ENCODE assay signal across 20 cellular contexts in the genomic region with DNA sequence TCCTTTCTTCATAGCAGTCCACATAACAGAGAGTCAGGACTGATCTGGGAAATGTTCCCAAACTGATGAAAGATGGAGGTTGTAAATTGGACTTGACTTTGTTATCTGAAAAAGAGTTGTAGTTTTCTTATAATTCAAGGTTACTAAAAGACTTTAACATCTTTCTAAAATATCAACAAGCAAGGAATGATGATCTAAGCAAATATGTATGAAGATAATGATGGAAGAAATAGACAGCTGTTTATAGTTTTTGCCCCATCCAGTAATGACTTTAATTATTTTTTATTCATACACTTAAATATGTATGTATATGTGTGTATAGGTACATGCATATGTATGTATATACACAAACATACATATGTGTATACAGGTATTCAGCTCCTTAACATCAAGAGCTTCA.
A peak's percentile ranks its signal among the peaks of the same experiment; 100 is the strongest.
DNase-seq lines count a peak whose midpoint lies in the region; ATAC-seq, FAIRE-seq and TF ChIP-seq lines count a peak whose summit lies in the region.
"Had no signal": no experiment of that assay in that cellular context is flagged by ENCODE, and none has a peak within 500 bp of the region (broad histone marks: within the 10 kb centered on the region; RNA-seq: fewer than 3 reads in every experiment).

No MANE protein-coding gene starts in this region.

- H2BK120ac ChIP-seq in IMR-90 (ENCODE audit: low read depth, low read length) (no peak overlapping the region), H1 (replicated peaks; ENCODE audit: low read depth, low read length) (no peak overlapping the region)

- H3K4ac ChIP-seq in IMR-90 (ENCODE audit: low read depth, low read length): no peak overlapping the region
- H3K4ac ChIP-seq in H1 (replicated peaks; ENCODE audit: insufficient read length, low read depth, low read length): no peak overlapping the region

- H3K79me1 ChIP-seq in IMR-90 (ENCODE audit: low read depth in 1 of 2, low read length in 2 of 2) (no peaks in the 10 kb centered on the region), H1 (ENCODE audit: low read depth, low read length) (no peaks in the 10 kb centered on the region)

- H3K27ac ChIP-seq in HepG2 (ENCODE audit: extremely low read length, insufficient read depth, low read length) (no peak overlapping the region), right lobe of liver (no peak overlapping the region), IMR-90 (ENCODE audit: insufficient read depth, low read length) (no peak overlapping the region), H1 (ENCODE audit: low read depth, low read length) (no peak overlapping the region)
- H3K27ac ChIP-seq: 22Rv1, BLaER1 had no signal

- dilution Hi-C loops in IMR-90 (cut with HindIII; ENCODE audit: low sequenced_read_pairs, unreplicated experiment): no loop called here

- H3K27me3 ChIP-seq in HepG2 (ENCODE audit: control insufficient read depth in 1 of 2, insufficient read depth in 2 of 2, low read length in 2 of 2) (no peaks in the 10 kb centered on the region), right lobe of liver (no peaks in the 10 kb centered on the region), IMR-90 (ENCODE audit: control insufficient read depth, insufficient read depth, low read length) (no peaks in the 10 kb centered on the region), H1 (replicated peaks in 1 of 4; ENCODE audit: control insufficient read depth in 3 of 4, extremely low read depth in 1 of 4, insufficient read depth in 3 of 4, low read length in 3 of 4) (no peaks in the 10 kb centered on the region)
- H3K27me3 ChIP-seq: BE2C, BLaER1 had no signal

- intact Hi-C loops in HepG2 (cut with micrococcal nuclease; ENCODE audit: unreplicated experiment): no loop called here
- intact Hi-C loops in right lobe of liver (cut with DNase I): no loop called here
- intact Hi-C loops in IMR-90 (cut with micrococcal nuclease): no loop called here

- H3K9ac ChIP-seq in HepG2 (ENCODE audit: insufficient read depth, low read depth, low read length) (no peak overlapping the region), IMR-90 (ENCODE audit: low read depth, low read length) (no peak overlapping the region), H1 (replicated peaks in 1 of 4; ENCODE audit: extremely low read depth in 1 of 4, low read depth in 3 of 4, low read length in 3 of 4) (no peak overlapping the region)
- H3K9ac ChIP-seq: BLaER1 had no signal

- POLR2A ChIA-PET in HepG2 (lab: Yijun Ruan, JAX) (no interaction called here), IMR-90 (lab: Charles Lee; ENCODE audit: unreplicated experiment) (no interaction called here), H1 (lab: Charles Lee; ENCODE audit: partially characterized antibody) (no interaction called here)

- no peak overlapping the region for H3K23ac ChIP-seq in IMR-90 (ENCODE audit: low read depth, low read length)
- no peak overlapping the region for H3K23ac ChIP-seq in H1 (ENCODE audit: insufficient read length)

- no peak for ATAC-seq in HepG2
- no peak for ATAC-seq in right lobe of liver
- no peak for ATAC-seq in IMR-90 (ENCODE audit: low read depth)
- no peak for ATAC-seq in GM21576 (IDR thresholded peaks at IDR 0.05; ENCODE audit: unreplicated experiment)
- ATAC-seq: GM12878 had no signal

- CTCF ChIA-PET in HepG2 (lab: Yijun Ruan, JAX; ENCODE audit: low intra/inter-chr PET ratio, low total read pairs): no interaction called here
- CTCF ChIA-PET in IMR-90 (lab: Yijun Ruan, JAX): no interaction called here
- CTCF ChIA-PET in H1 (lab: Charles Lee; ENCODE audit: partially characterized antibody): interaction anchor here (1.1 kb wide), 1 partner anchor 11 kb away, joined by 3 read pairs; no protein-coding TSS in a partner anchor

- TF ChIP-seq EP300 in HepG2 (IDR thresholded peaks at IDR 0.05; ENCODE audit: low read depth in 2 of 2, low read length in 2 of 2) (no peak), HepG2 (CRISPR knock-in tag; IDR thresholded peaks at IDR 0.05; ENCODE audit: borderline replicate concordance) (no peak), H1 (IDR thresholded peaks at IDR 0.05; ENCODE audit: borderline replicate concordance in 1 of 2, low read depth in 2 of 2, low read length in 2 of 2) (no peak)

- no peak overlapping the region for H2AK5ac ChIP-seq in IMR-90 (ENCODE audit: low read depth, low read length)
- H2AK5ac ChIP-seq in H1 (ENCODE audit: low read depth, low read length): no peak overlapping the region

- no peaks in the 10 kb centered on the region for H4K20me1 ChIP-seq in HepG2 (ENCODE audit: insufficient read depth, low read length)
- no peaks in the 10 kb centered on the region for H4K20me1 ChIP-seq in IMR-90 (ENCODE audit: insufficient read depth, low read length)
- no peaks in the 10 kb centered on the region for H4K20me1 ChIP-seq in H1 (replicated peaks in 1 of 2; ENCODE audit: control insufficient read depth in 1 of 2, insufficient read depth in 2 of 2, low read length in 2 of 2)
- H4K20me1 ChIP-seq: BLaER1 had no signal

- no peak overlapping the region for H2BK12ac ChIP-seq in H1 (ENCODE audit: low read depth, low read length)

- BruUV-seq in HepG2 (replicated peaks; lab: Mats Ljungman, UMichigan) (no TSS peak), IMR-90 (replicated peaks; lab: Mats Ljungman, UMichigan) (no TSS peak)

- H3K79me2 ChIP-seq in HepG2 (ENCODE audit: insufficient read depth, low read length) (no peaks in the 10 kb centered on the region), H1 (ENCODE audit: control insufficient read depth in 1 of 2, insufficient read depth in 2 of 2, low read length in 2 of 2) (no peaks in the 10 kb centered on the region)

- no peak overlapping the region for H2BK15ac ChIP-seq in IMR-90 (ENCODE audit: low read depth, low read length)
- H2BK15ac ChIP-seq in H1 (ENCODE audit: low read length): no peak overlapping the region

- H4K8ac ChIP-seq in IMR-90 (ENCODE audit: low read depth in 2 of 2, low read length in 2 of 2) (no peak overlapping the region), H1 (ENCODE audit: extremely low read depth, insufficient read depth, low read length) (no peak overlapping the region)

- no peak overlapping the region for H2BK20ac ChIP-seq in IMR-90 (ENCODE audit: low read depth, low read length)
- H2BK20ac ChIP-seq in H1 (ENCODE audit: low read length): no peak overlapping the region

- H3K9me3 ChIP-seq in HepG2 (ENCODE audit: low read length) (peaks cover 27% of the 10 kb centered on the region), right lobe of liver (no peaks in the 10 kb centered on the region), IMR-90 (ENCODE audit: control insufficient read depth, insufficient read depth, low read length) (peaks cover 6% of the 10 kb centered on the region; the same call in 1 of the 2 replicates), H1 (ENCODE audit: insufficient read depth in 2 of 2, low read depth in 1 of 2, low read length in 1 of 2) (no peaks in the 10 kb centered on the region)
- H3K9me3 ChIP-seq: BE2C, BLaER1 had no signal

- H3K14ac ChIP-seq in IMR-90 (replicated peaks; ENCODE audit: low read depth, low read length): no peak overlapping the region
- no peak overlapping the region for H3K14ac ChIP-seq in H1 (ENCODE audit: insufficient read length)

- TF ChIP-seq CTCF in HepG2 (CRISPR knock-in tag; IDR thresholded peaks at IDR 0.05): no peak
- no peak for TF ChIP-seq CTCF in right lobe of liver (IDR thresholded peaks at IDR 0.05)
- no peak for TF ChIP-seq CTCF in IMR-90 (conservative IDR thresholded peaks at IDR 0.05; ENCODE audit: low read depth, low read length)
- no peak for TF ChIP-seq CTCF in H1 (IDR thresholded peaks at IDR 0.05; ENCODE audit: control extremely low read depth in 1 of 3, insufficient read depth in 1 of 3, low read depth in 1 of 3, low read length in 3 of 3)

- H3K4me2 ChIP-seq in HepG2 (ENCODE audit: low read depth, low read length): no peak overlapping the region
- H3K4me2 ChIP-seq in IMR-90 (ENCODE audit: low read depth, low read length): no peak overlapping the region
- no peak overlapping the region for H3K4me2 ChIP-seq in H1 (ENCODE audit: insufficient read depth in 1 of 2, low read depth in 2 of 2, low read length in 2 of 2)
- H3K4me2 ChIP-seq: BLaER1 had no signal

- no peak overlapping the region for H4K5ac ChIP-seq in IMR-90 (ENCODE audit: low read depth, low read length)
- H4K5ac ChIP-seq in H1 (ENCODE audit: insufficient read length, low read depth, low read length): no peak overlapping the region

- H2BK5ac ChIP-seq in IMR-90 (ENCODE audit: low read depth, low read length, poor library complexity, severe bottlenecking): no peak overlapping the region
- H2BK5ac ChIP-seq in H1 (ENCODE audit: low read depth, low read length): no peak overlapping the region

- no peaks in the 10 kb centered on the region for H3K4me1 ChIP-seq in HepG2 (ENCODE audit: insufficient read depth, low read length)
- H3K4me1 ChIP-seq in right lobe of liver: no peaks in the 10 kb centered on the region
- H3K4me1 ChIP-seq in IMR-90 (ENCODE audit: control insufficient read depth, insufficient read depth, low read length): no peaks in the 10 kb centered on the region
- H3K4me1 ChIP-seq in H1 (replicated peaks in 1 of 4; ENCODE audit: control insufficient read depth in 3 of 4, insufficient read depth in 4 of 4, low read length in 3 of 4): no peaks in the 10 kb centered on the region
- H3K4me1 ChIP-seq: BE2C, BLaER1 had no signal

- no peak overlapping the region for H4K91ac ChIP-seq in IMR-90 (ENCODE audit: insufficient read depth, low read depth, low read length)
- no peak overlapping the region for H4K91ac ChIP-seq in H1 (replicated peaks; ENCODE audit: insufficient read length, low read length)

- TF ChIP-seq POLR2A in HepG2 (IDR thresholded peaks at IDR 0.05; ENCODE audit: insufficient read depth in 1 of 2, low read depth in 2 of 2, low read length in 2 of 2) (no peak), right lobe of liver (IDR thresholded peaks at IDR 0.05) (no peak), IMR-90 (IDR thresholded peaks at IDR 0.05; ENCODE audit: low read depth, low read length) (no peak), H1 (IDR thresholded peaks at IDR 0.05; ENCODE audit: control extremely low read depth in 1 of 2, low read depth in 2 of 2, low read length in 2 of 2) (no peak)

- H3K9me1 ChIP-seq in IMR-90 (ENCODE audit: insufficient read depth, low read length): no peaks in the 10 kb centered on the region

- H2AFZ ChIP-seq in HepG2 (ENCODE audit: low read length) (no peak overlapping the region), IMR-90 (replicated peaks; ENCODE audit: low read length, poor library complexity) (no peak overlapping the region), H1 (ENCODE audit: low read length) (0 out of 2 replicates have a peak overlapping the region, but pooled peaks have one; percentile 64)

- in situ Hi-C loops in HepG2 (cut with HindIII; ENCODE audit: extremely low pct_ligation_motif_present, low pct_unique_long_range_greater_than_20kb): no loop called here
- in situ Hi-C loops in IMR-90 (cut with MboI; ENCODE audit: low sequenced_read_pairs): no loop called here
- in situ Hi-C loops in G401 (cut with HindIII; ENCODE audit: low sequenced_read_pairs): no loop called here

- no peaks in the 10 kb centered on the region for H3K36me3 ChIP-seq in HepG2 (replicated peaks in 1 of 2; ENCODE audit: control insufficient read depth in 1 of 2, insufficient read depth in 2 of 2, low read length in 2 of 2)
- H3K36me3 ChIP-seq in right lobe of liver: no peaks in the 10 kb centered on the region
- no peaks in the 10 kb centered on the region for H3K36me3 ChIP-seq in IMR-90 (ENCODE audit: control insufficient read depth, insufficient read depth, low read length)
- no peaks in the 10 kb centered on the region for H3K36me3 ChIP-seq in H1 (ENCODE audit: control insufficient read depth in 2 of 4, insufficient read depth in 4 of 4, low read length in 3 of 4)
- H3K36me3 ChIP-seq: BE2C, BLaER1 had no signal

- H3K18ac ChIP-seq in IMR-90 (ENCODE audit: low read depth, low read length): no peak overlapping the region
- no peak overlapping the region for H3K18ac ChIP-seq in H1 (ENCODE audit: extremely low read depth, low read length)

- H3K4me3 ChIP-seq in HepG2 (replicated peaks in 1 of 3; ENCODE audit: insufficient read depth in 1 of 3, low read depth in 2 of 3, low read length in 3 of 3) (no peak overlapping the region), right lobe of liver (no peak overlapping the region), IMR-90 (ENCODE audit: insufficient read depth, low read depth, low read length) (no peak overlapping the region), H1 (ENCODE audit: extremely low read depth in 1 of 4, insufficient read depth in 2 of 4, low read depth in 3 of 4, low read length in 4 of 4) (no peak overlapping the region)
- H3K4me3 ChIP-seq: BLaER1, GM12878 had no signal

- DNase-seq in HepG2 (ENCODE audit: low spot score) (no peak), right lobe of liver (no peak), IMR-90 (no peak), H1 (ENCODE audit: low read depth in 1 of 2, low spot score in 2 of 2) (no peak), G401 (ENCODE audit: low spot score) (no peak)
- DNase-seq: ACHN; BE2C; C1 segment of cervical spinal cord; CD4-positive, alpha-beta memory T cell; CD4-positive, CD25-positive, alpha-beta regulatory T cell; CD8-positive, alpha-beta memory T cell; COR-L47; DMS79 treated with DMSO at 0.1 percent for 48 hours; GDM1 had no signal

- H2AK9ac ChIP-seq in IMR-90 (replicated peaks; ENCODE audit: low read depth, low read length, poor library complexity): no peak overlapping the region

- no peak overlapping the region for H3K56ac ChIP-seq in IMR-90 (ENCODE audit: extremely low read depth, insufficient read depth, low read length)
- H3K56ac ChIP-seq in H1 (replicated peaks; ENCODE audit: insufficient read length, low read depth, low read length): no peak overlapping the region

- TF ChIP-seq RAD21 in HepG2 (CRISPR knock-in tag; IDR thresholded peaks at IDR 0.05) (no peak), IMR-90 (IDR thresholded peaks at IDR 0.05; ENCODE audit: low read length) (no peak), H1 (IDR thresholded peaks at IDR 0.05 in 1 of 2, conservative IDR thresholded peaks at IDR 0.05 in 1 of 2; ENCODE audit: low read depth in 2 of 2, low read length in 2 of 2) (no peak)

- FAIRE-seq in HepG2 (lab: Jason Lieb, UNC) (no peak), H1 (lab: Jason Lieb, UNC) (no peak)
- FAIRE-seq: GM12878, GM12892, GM18507 had no signal

- H3K23me2 ChIP-seq in H1 (ENCODE audit: low read depth, low read length): no peaks in the 10 kb centered on the region
